21 cellular contexts compared by ENCODE assay signal in the genomic region with DNA sequence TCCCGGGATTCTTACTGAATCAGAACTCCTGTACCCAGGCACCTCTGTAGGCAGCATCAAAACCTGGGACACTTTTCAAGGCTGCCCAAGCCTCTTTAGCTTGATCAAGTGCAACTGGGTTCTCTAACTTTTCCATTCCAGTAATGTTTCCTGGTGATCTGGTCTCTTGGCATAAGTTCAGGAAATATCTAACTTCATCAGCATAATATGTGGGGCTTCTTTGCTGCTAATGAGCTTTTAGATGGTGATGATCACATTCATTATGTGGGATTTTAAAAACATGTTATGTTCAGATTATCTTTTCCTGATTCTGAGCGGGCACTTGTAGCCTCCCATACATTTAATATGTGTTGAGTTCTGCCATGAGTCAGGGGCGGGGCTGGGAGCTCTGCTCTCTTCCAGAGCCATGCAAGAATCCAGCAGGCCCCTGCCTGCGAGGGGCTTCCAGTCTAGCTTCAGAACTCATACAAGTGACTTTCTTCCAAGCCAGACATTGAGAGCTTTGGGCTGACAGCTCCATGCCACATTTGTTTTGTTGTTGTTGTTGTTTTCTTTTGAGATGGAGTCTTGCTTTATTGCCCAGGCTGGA. TPM values are rescaled to one million over a fixed set of nuclear protein-coding genes. Genes with fewer than 3 reads are reported as not detected.
DNase-seq lines count a peak whose midpoint lies in the region; ATAC-seq and TF ChIP-seq lines count a peak whose summit lies in the region.
"Had no signal": no experiment of that assay in that cellular context is flagged by ENCODE, and none has a peak within 500 bp of the region (broad histone marks: within the 10 kb centered on the region; RNA-seq: fewer than 3 reads in every experiment).

No MANE protein-coding gene starts in this region.

- TF ChIP-seq CTCF in Caco-2 (IDR thresholded peaks at IDR 0.05; ENCODE audit: insufficient read depth in 1 of 2, low read depth in 1 of 2, low read length in 1 of 2, severe bottlenecking in 1 of 2, unreplicated experiment in 1 of 2), result no peak
- TF ChIP-seq CTCF in RWPE2 (IDR thresholded peaks at IDR 0.05; ENCODE audit: poor library complexity, severe bottlenecking), result no peak

- peaks cover 16% of the 10 kb centered on the region for H3K4me1 Mint-ChIP-seq in Caco-2 (ENCODE audit: low read depth, unreplicated experiment)

- intact Hi-C loops in Caco-2 (cut with micrococcal nuclease; ENCODE audit: unreplicated experiment) (no loop called here), sciatic nerve (cut with DNase I) (no loop called here)

- H3K36me3 Mint-ChIP-seq in Caco-2 (ENCODE audit: insufficient read depth, unreplicated experiment), result no peaks in the 10 kb centered on the region
- H3K36me3 Mint-ChIP-seq: activated naive CD4-positive, alpha-beta T cell treated with anti-CD3 and anti-CD28 coated beads, Interleukin-2, amount 50 U/mL, for 72 hours had no signal

- POLR2A ChIA-PET in Caco-2 (lab: Charles Lee), result interaction anchor here (0.7 kb wide), 1 partner anchor 70 kb away, joined by 3 read pairs; no protein-coding TSS in a partner anchor

- H3K27ac Mint-ChIP-seq in Caco-2 (ENCODE audit: unreplicated experiment), result peak overlapping the region; percentile 6
- H3K27ac Mint-ChIP-seq: activated naive CD4-positive, alpha-beta T cell treated with anti-CD3 and anti-CD28 coated beads, Interleukin-2, amount 50 U/mL, for 72 hours; nephron had no signal

- ATAC-seq in RWPE2 (ENCODE audit: low read depth) (no peak), sciatic nerve (no peak), GM19455 (IDR thresholded peaks at IDR 0.05; ENCODE audit: unreplicated experiment) (no peak)

- H3K36me3 ChIP-seq in Caco-2 (ENCODE audit: control insufficient read depth, insufficient read depth, low read length) (no peaks in the 10 kb centered on the region), RWPE2 (ENCODE audit: low read depth) (no peaks in the 10 kb centered on the region)
- H3K36me3 ChIP-seq: suprapubic skin had no signal

- no peaks in the 10 kb centered on the region for H3K9me3 Mint-ChIP-seq in Caco-2 (ENCODE audit: unreplicated experiment)

- H3K27ac ChIP-seq in RWPE2 (ENCODE audit: poor library complexity, severe bottlenecking) (peak overlapping the region; percentile 70), epithelial cell of prostate (peak overlapping the region; percentile 73)

- CTCF ChIA-PET in Caco-2 (lab: Charles Lee), result no interaction called here

- H3K4me3 ChIP-seq in Caco-2 (ENCODE audit: low read depth, low read length) (no peak overlapping the region), RWPE2 (ENCODE audit: severe bottlenecking) (no peak overlapping the region)
- H3K4me3 ChIP-seq: lung, suprapubic skin had no signal

- no peak overlapping the region for H3K4me3 Mint-ChIP-seq in Caco-2 (ENCODE audit: unreplicated experiment)
- H3K4me3 Mint-ChIP-seq: nephron had no signal

- H3K27me3 ChIP-seq in Caco-2 (replicated peaks; ENCODE audit: control insufficient read depth, insufficient read depth, low read length) (no peaks in the 10 kb centered on the region), RWPE2 (ENCODE audit: insufficient read depth, poor library complexity, severe bottlenecking) (no peaks in the 10 kb centered on the region)
- H3K27me3 ChIP-seq: suprapubic skin had no signal

- DNase-seq in Caco-2 (no peak), RWPE2 (ENCODE audit: low spot score) (peak; percentile 52), epithelial cell of prostate (ENCODE audit: low read depth, low spot score) (no peak), sciatic nerve (ENCODE audit: low spot score) (peak; percentile 46), HUDEP-2 (lab: John Stamatoyannopoulos, UW; ENCODE audit: unreplicated experiment in 76 of 76) (no peak), cerebellum (ENCODE audit: low spot score) (no peak)
- DNase-seq in activated CD4-positive, alpha-beta T cell treated with anti-CD3 and anti-CD28 coated beads, Interleukin-2, amount 50 U/mL, for 4 hours, result no peak
- DNase-seq: activated CD4-positive, alpha-beta T cell treated with anti-CD3 and anti-CD28 coated beads for 1 hour; effector memory CD4-positive, alpha-beta T cell; GF-D8; H7; NCI-H2227 treated with DMSO at 0.1 percent for 48 hours; NK-92 treated with Interleukin-12 subunit alpha and Interleukin-12 subunit beta, amount 100 ng/mL, for 24 hours; SHP77; stimulated activated CD4-positive, alpha-beta T cell treated with anti-CD3 and anti-CD28 coated beads, Interleukin-1b, Interleukin-23, amount 100 ng/mL, for 48 hours; T-helper 2 cell had no signal

- H3K9me3 ChIP-seq in Caco-2 (no peaks in the 10 kb centered on the region), RWPE2 (ENCODE audit: severe bottlenecking) (no peaks in the 10 kb centered on the region)
- H3K9me3 ChIP-seq: suprapubic skin had no signal

- peaks cover 40% of the 10 kb centered on the region for H3K4me1 ChIP-seq in Caco-2
- H3K4me1 ChIP-seq in RWPE2 (ENCODE audit: insufficient read depth, poor library complexity, severe bottlenecking), result peaks cover 47% of the 10 kb centered on the region

- no peaks in the 10 kb centered on the region for H3K27me3 Mint-ChIP-seq in Caco-2 (ENCODE audit: insufficient read depth, unreplicated experiment)

- BruUV-seq in Caco-2 (replicated peaks; lab: Mats Ljungman, UMichigan), result no TSS peak

RNA-seq across cellular contexts. Expression of gene RIN3, which starts 39.5 kb away (rescaled TPM):
- 18.4 and 20.7 TPM in 2 replicates for total RNA-seq in Caco-2 (2022)
- 22.1 TPM for total RNA-seq in sciatic nerve
- total RNA-seq in cerebellum, result 1.5 TPM

Comparison
In these comparisons a context has a peak if more than half of its experiments do, and no peak if none do; other contexts are left out.
1. DNase-seq: peak in RWPE2 (single experiment) and sciatic nerve (single experiment); none in Caco-2 (0 of 2), epithelial cell of prostate (single experiment), HUDEP-2 (0 of 76), cerebellum (single experiment) and activated CD4-positive, alpha-beta T cell treated with anti-CD3 and anti-CD28 coated beads, Interleukin-2, amount 50 U/mL, for 4 hours (0 of 2).